ENCODE assay signal across 10 cellular contexts in the genomic region with DNA sequence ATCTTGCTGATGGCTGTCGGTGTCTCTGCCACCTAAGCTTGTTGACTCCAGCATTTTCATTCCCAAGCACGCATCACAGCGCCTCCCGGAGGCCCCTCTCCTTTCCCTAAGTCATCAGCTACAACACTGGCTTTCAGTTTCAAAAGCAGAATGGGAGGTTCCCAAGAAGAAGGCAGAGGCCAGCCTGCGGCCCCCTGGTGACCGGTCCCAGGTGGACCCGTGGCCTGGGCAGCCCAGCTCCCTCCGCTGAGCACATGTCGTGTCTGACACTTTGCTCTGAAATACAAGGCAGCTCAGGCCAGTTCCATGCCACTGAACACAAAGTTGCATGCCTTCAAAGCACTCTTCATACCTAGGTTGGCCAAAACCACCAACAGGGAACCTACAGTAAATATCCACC. TPM values are rescaled to one million over a fixed set of nuclear protein-coding genes. Genes with fewer than 3 reads are reported as not detected.
DNase-seq lines count a peak whose midpoint lies in the region; ATAC-seq and TF ChIP-seq lines count a peak whose summit lies in the region.
"Had no signal": no experiment of that assay in that cellular context is flagged by ENCODE, and none has a peak within 500 bp of the region (broad histone marks: within the 10 kb centered on the region; RNA-seq: fewer than 3 reads in every experiment).

No MANE protein-coding gene starts in this region.

- H3K36me3 ChIP-seq in right lobe of liver (no peaks in the 10 kb centered on the region), upper lobe of left lung (peaks cover 0 to 36% (median 16%) of the 10 kb centered on the region in 4 donors)

- no peak for TF ChIP-seq EP300 in upper lobe of left lung (IDR thresholded peaks at IDR 0.05)

- TF ChIP-seq POLR2A in right lobe of liver (IDR thresholded peaks at IDR 0.05) (no peak), upper lobe of left lung (IDR thresholded peaks at IDR 0.05) (no peak)

- H3K27ac ChIP-seq in right lobe of liver (peak overlapping the region; percentile 77 to 80 (median 78)), upper lobe of left lung (peak overlapping the region; percentile 89 to 95 (median 92))

- no peaks in the 10 kb centered on the region for H3K27me3 Mint-ChIP-seq in activated naive CD8-positive, alpha-beta T cell
- H3K27me3 Mint-ChIP-seq in activated naive CD8-positive, alpha-beta T cell treated with anti-CD3 and anti-CD28 coated beads, Interleukin-2, amount 50 U/mL, for 24 hours, result no peaks in the 10 kb centered on the region
- no peaks in the 10 kb centered on the region for H3K27me3 Mint-ChIP-seq in chondrocyte (ENCODE audit: low read depth)
- H3K27me3 Mint-ChIP-seq in activated CD4-positive, alpha-beta memory T cell treated with anti-CD3 and anti-CD28 coated beads for 36 hours, result no peaks in the 10 kb centered on the region
- H3K27me3 Mint-ChIP-seq: memory B cell had no signal

- H3K9me3 ChIP-seq in right lobe of liver (no peaks in the 10 kb centered on the region), upper lobe of left lung (no peaks in the 10 kb centered on the region)
- H3K9me3 ChIP-seq: BLaER1 had no signal

- no peak for DNase-seq in activated naive CD8-positive, alpha-beta T cell treated with anti-CD3 and anti-CD28 coated beads, Interleukin-2, amount 50 U/mL, for 24 hours
- DNase-seq in chondrocyte (ENCODE audit: low spot score), result no peak
- DNase-seq in right lobe of liver, result no peak
- DNase-seq in upper lobe of left lung, result peak in 1 of 2 donors; percentile 58
- no peak for DNase-seq in COR-L47 (lab: John Stamatoyannopoulos, UW)
- no peak for DNase-seq in NCI-H524 (lab: John Stamatoyannopoulos, UW)
- no peak for DNase-seq in activated CD4-positive, alpha-beta memory T cell treated with anti-CD3 and anti-CD28 coated beads for 36 hours

- H3K9me3 Mint-ChIP-seq in activated naive CD8-positive, alpha-beta T cell (ENCODE audit: low read depth), result no peaks in the 10 kb centered on the region
- H3K9me3 Mint-ChIP-seq in activated naive CD8-positive, alpha-beta T cell treated with anti-CD3 and anti-CD28 coated beads, Interleukin-2, amount 50 U/mL, for 24 hours, result no peaks in the 10 kb centered on the region
- no peaks in the 10 kb centered on the region for H3K9me3 Mint-ChIP-seq in chondrocyte (ENCODE audit: low read depth)
- no peaks in the 10 kb centered on the region for H3K9me3 Mint-ChIP-seq in activated CD4-positive, alpha-beta memory T cell treated with anti-CD3 and anti-CD28 coated beads for 36 hours
- H3K9me3 Mint-ChIP-seq: memory B cell had no signal

- CTCF ChIA-PET in activated CD4-positive, alpha-beta memory T cell treated with anti-CD3 and anti-CD28 coated beads for 36 hours (lab: Charles Lee), result interaction anchor here (0.6 to 1.9 kb wide), 2 partner anchors 53 to 614 kb away, joined by 3 to 6 read pairs; no protein-coding TSS in a partner anchor

- 18% methylated on average over 9 of the region's 9 CpGs for WGBS in right lobe of liver (ENCODE audit: insufficient coverage, low coverage, low lambda C conversion rate, missing lambda C conversion rate)
- WGBS in upper lobe of left lung, 2 donors, result 52 to 84% methylated on average over 4 to 9 of the region's 9 CpGs

- H3K4me1 ChIP-seq in right lobe of liver (peaks cover 0 to 95% (median 43%) of the 10 kb centered on the region in 4 donors), upper lobe of left lung (peaks cover 77 to 92% (median 86%) of the 10 kb centered on the region in 4 donors)

- no peaks in the 10 kb centered on the region for H3K27me3 ChIP-seq in right lobe of liver
- no peaks in the 10 kb centered on the region for H3K27me3 ChIP-seq in upper lobe of left lung
- H3K27me3 ChIP-seq: BLaER1 had no signal

- H3K27ac Mint-ChIP-seq in activated naive CD8-positive, alpha-beta T cell, result peak overlapping the region; percentile 13
- no peak overlapping the region for H3K27ac Mint-ChIP-seq in activated naive CD8-positive, alpha-beta T cell treated with anti-CD3 and anti-CD28 coated beads, Interleukin-2, amount 50 U/mL, for 24 hours
- H3K27ac Mint-ChIP-seq in chondrocyte (ENCODE audit: unreplicated experiment), result peak overlapping the region; percentile 99
- H3K27ac Mint-ChIP-seq in activated CD4-positive, alpha-beta memory T cell treated with anti-CD3 and anti-CD28 coated beads for 36 hours, result no peak overlapping the region
- H3K27ac Mint-ChIP-seq: memory B cell had no signal

- H3K4me1 Mint-ChIP-seq in activated naive CD8-positive, alpha-beta T cell (ENCODE audit: low read depth), result peaks cover 38% of the 10 kb centered on the region
- H3K4me1 Mint-ChIP-seq in activated naive CD8-positive, alpha-beta T cell treated with anti-CD3 and anti-CD28 coated beads, Interleukin-2, amount 50 U/mL, for 24 hours, result peaks cover 32% of the 10 kb centered on the region
- peaks cover 67% of the 10 kb centered on the region for H3K4me1 Mint-ChIP-seq in chondrocyte (ENCODE audit: low read depth)
- peaks cover 19% of the 10 kb centered on the region for H3K4me1 Mint-ChIP-seq in activated CD4-positive, alpha-beta memory T cell treated with anti-CD3 and anti-CD28 coated beads for 36 hours (ENCODE audit: low read depth)

- H3K36me3 Mint-ChIP-seq in activated naive CD8-positive, alpha-beta T cell, result no peaks in the 10 kb centered on the region
- peaks cover 18% of the 10 kb centered on the region for H3K36me3 Mint-ChIP-seq in activated naive CD8-positive, alpha-beta T cell treated with anti-CD3 and anti-CD28 coated beads, Interleukin-2, amount 50 U/mL, for 24 hours (ENCODE audit: low read depth)
- H3K36me3 Mint-ChIP-seq in chondrocyte (ENCODE audit: low read depth), result peaks cover 15% of the 10 kb centered on the region
- H3K36me3 Mint-ChIP-seq in activated CD4-positive, alpha-beta memory T cell treated with anti-CD3 and anti-CD28 coated beads for 36 hours, result peaks cover 21% of the 10 kb centered on the region

- peak; percentile 37 for TF ChIP-seq CTCF in chondrocyte (IDR thresholded peaks at IDR 0.05)
- TF ChIP-seq CTCF in right lobe of liver (IDR thresholded peaks at IDR 0.05), result no peak
- TF ChIP-seq CTCF in upper lobe of left lung (IDR thresholded peaks at IDR 0.05), result peak in 3 of 6 experiments; percentile 11 to 30 (median 14)

- intact Hi-C loops in right lobe of liver (cut with DNase I), result no loop called here
- intact Hi-C loops in activated CD4-positive, alpha-beta memory T cell treated with anti-CD3 and anti-CD28 coated beads for 36 hours (cut with micrococcal nuclease), result no loop called here

- peak overlapping the region in 2 of 3 donors; percentile 13 to 45 for H3K4me3 ChIP-seq in right lobe of liver
- H3K4me3 ChIP-seq in upper lobe of left lung, result peak overlapping the region in 3 of 4 donors; percentile 23 to 35 (median 29)
- H3K4me3 ChIP-seq: BLaER1 had no signal

- ATAC-seq in activated naive CD8-positive, alpha-beta T cell treated with anti-CD3 and anti-CD28 coated beads, Interleukin-2, amount 50 U/mL, for 24 hours, result no peak
- ATAC-seq in right lobe of liver (peak in 3 of 4 donors; percentile 0 to 1 (median 1)), upper lobe of left lung (ENCODE audit: low FRiP score in 2 of 2) (no peak)

- no peak overlapping the region for H3K4me3 Mint-ChIP-seq in activated naive CD8-positive, alpha-beta T cell
- no peak overlapping the region for H3K4me3 Mint-ChIP-seq in activated naive CD8-positive, alpha-beta T cell treated with anti-CD3 and anti-CD28 coated beads, Interleukin-2, amount 50 U/mL, for 24 hours
- peak overlapping the region; percentile 59 for H3K4me3 Mint-ChIP-seq in chondrocyte (ENCODE audit: unreplicated experiment)
- no peak overlapping the region for H3K4me3 Mint-ChIP-seq in activated CD4-positive, alpha-beta memory T cell treated with anti-CD3 and anti-CD28 coated beads for 36 hours
- H3K4me3 Mint-ChIP-seq: memory B cell had no signal

- POLR2A ChIA-PET in activated CD4-positive, alpha-beta memory T cell treated with anti-CD3 and anti-CD28 coated beads for 36 hours (lab: Charles Lee), result no interaction called here

RNA-seq across cellular contexts. Expression of a gene that starts 8.5 kb away (rescaled TPM):
- total RNA-seq in chondrocyte (57.7 to 61.2 TPM (median 60.9 TPM) in 3 replicates), right lobe of liver (10 to 100 TPM; 11.3 to 24.3 (median 15.3) TPM), upper lobe of left lung (10 to 100 TPM; 22.1 to 98.9 (median 49.3) TPM)
- 10 to 100 TPM; 35.7 to 37.9 TPM for total RNA-seq in activated CD4-positive, alpha-beta memory T cell treated with anti-CD3 and anti-CD28 coated beads for 36 hours

Comparison
In these comparisons a context has a peak if more than half of its experiments do, and no peak if none do; other contexts are left out.
1. H3K27ac Mint-ChIP-seq: peak in activated naive CD8-positive, alpha-beta T cell (single experiment) and chondrocyte (single experiment); none in activated naive CD8-positive, alpha-beta T cell treated with anti-CD3 and anti-CD28 coated beads, Interleukin-2, amount 50 U/mL, for 24 hours (single experiment) and activated CD4-positive, alpha-beta memory T cell treated with anti-CD3 and anti-CD28 coated beads for 36 hours (single experiment).
2. ATAC-seq: peak in right lobe of liver (3 of 4); none in activated naive CD8-positive, alpha-beta T cell treated with anti-CD3 and anti-CD28 coated beads, Interleukin-2, amount 50 U/mL, for 24 hours (single experiment) and upper lobe of left lung (0 of 2).